8 cellular contexts compared by ENCODE assay signal in the genomic region with DNA sequence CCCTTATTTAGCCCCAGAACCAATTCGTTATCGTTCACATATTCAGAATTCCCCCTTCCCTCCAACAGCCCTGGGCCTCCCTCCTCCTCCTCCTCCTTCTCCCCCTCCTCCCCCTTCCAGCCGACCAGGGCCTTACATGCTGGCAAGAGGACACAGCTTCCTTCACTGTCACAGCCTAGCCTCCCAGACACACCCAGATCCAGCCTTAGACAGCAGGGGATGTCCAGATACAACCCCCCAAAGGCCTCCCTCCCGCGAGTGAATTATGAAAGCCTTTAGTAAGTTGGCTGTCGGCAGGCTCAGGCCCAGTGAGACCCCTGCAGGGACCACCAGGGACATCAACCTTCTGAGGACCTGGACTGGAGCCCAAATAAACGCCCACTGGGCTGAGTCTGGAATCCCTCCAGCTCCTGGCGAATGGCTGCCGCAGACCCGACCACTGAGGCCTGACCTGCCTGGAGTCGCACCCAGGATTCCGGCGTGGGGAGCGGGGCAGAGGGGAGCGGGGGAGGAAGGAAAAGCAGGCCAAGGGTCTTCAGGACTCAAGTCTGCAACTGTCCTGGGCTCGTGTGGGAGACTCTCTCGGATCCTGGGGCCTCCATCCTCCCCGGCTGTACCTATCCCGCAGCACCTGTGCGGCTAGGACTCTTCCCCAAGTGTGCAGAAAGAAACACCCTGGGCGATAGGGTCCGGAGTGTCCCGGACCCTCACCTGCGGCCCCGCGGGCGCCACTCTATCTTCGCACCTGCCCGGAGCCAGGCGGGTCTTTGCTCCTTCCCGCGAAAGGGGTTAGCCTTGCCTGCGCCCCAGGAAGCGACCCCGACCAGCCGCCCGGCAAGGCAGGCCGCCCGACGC. TPM values are rescaled to one million over a fixed set of nuclear protein-coding genes. Genes with fewer than 3 reads are reported as not detected.
DNase-seq lines count a peak whose midpoint lies in the region; ATAC-seq and TF ChIP-seq lines count a peak whose summit lies in the region.

No MANE protein-coding gene starts in this region.

- peak; percentile 20 for ATAC-seq in GM21528 (IDR thresholded peaks at IDR 0.05; ENCODE audit: low FRiP score, unreplicated experiment)
- no peak for ATAC-seq in omental fat pad (ENCODE audit: low FRiP score)

- peak overlapping the region in 1 of 6 donors; percentile 56 for H3K27ac Mint-ChIP-seq in immature natural killer cell

- peaks cover 2 to 6% (median 3%) of the 10 kb centered on the region in 3 donors for H3K27me3 Mint-ChIP-seq in immature natural killer cell (ENCODE audit: low read depth in 3 of 3)

- H3K27me3 ChIP-seq in breast epithelium, result no peaks in the 10 kb centered on the region

- TF ChIP-seq CTCF in breast epithelium (IDR thresholded peaks at IDR 0.05), result no peak
- TF ChIP-seq CTCF in omental fat pad (IDR thresholded peaks at IDR 0.05), result no peak

- no peaks in the 10 kb centered on the region for H3K36me3 ChIP-seq in breast epithelium

- H3K4me3 ChIP-seq in breast epithelium, result peak overlapping the region; percentile 81 to 99 (median 85)
- peak overlapping the region; percentile 47 to 93 (median 81) for H3K4me3 ChIP-seq in skin epidermis

- peak overlapping the region; percentile 54 to 79 (median 74) for H3K4me3 Mint-ChIP-seq in immature natural killer cell

- H3K9me3 ChIP-seq in breast epithelium, result no peaks in the 10 kb centered on the region

- no peaks in the 10 kb centered on the region for H3K9me3 Mint-ChIP-seq in immature natural killer cell

- TF ChIP-seq POLR2A in breast epithelium (IDR thresholded peaks at IDR 0.05), result no peak

- H3K4me1 Mint-ChIP-seq in immature natural killer cell, result peaks cover 14 to 26% of the 10 kb centered on the region in 2 donors

- DNase-seq in D341Med (ENCODE audit: low spot score) (peak; percentile 58), NCI-H1092 treated with DMSO at 0.1 percent for 48 hours (lab: John Stamatoyannopoulos, UW) (peak; percentile 35), breast epithelium (ENCODE audit: low spot score in 2 of 2) (no peak), immature natural killer cell (no peak), MV-4-11 (lab: John Stamatoyannopoulos, UW) (no peak), omental fat pad (ENCODE audit: low spot score) (no peak)

- peaks cover 0 to 3% of the 10 kb centered on the region in 2 donors for H3K4me1 ChIP-seq in breast epithelium

- intact Hi-C loops in breast epithelium (cut with DNase I; ENCODE audit: low total_unique reads), result no loop called here

- no peaks in the 10 kb centered on the region for H3K36me3 Mint-ChIP-seq in immature natural killer cell

- H3K27ac ChIP-seq in breast epithelium, result peak overlapping the region; percentile 79 to 94
- H3K27ac ChIP-seq in skin epidermis, result peak overlapping the region; percentile 57 to 92 (median 86)

RNA-seq across cellular contexts. Expression of gene SEPTIN8, which starts 0.7 kb away (rescaled TPM):
- 10 to 100 TPM; 26.4 to 43.0 (median 40.0) TPM for total RNA-seq in breast epithelium
- polyA plus RNA-seq in immature natural killer cell, result 1 to 10 TPM in 2 of 3 donors, under 1 TPM in 1; 0.79 to 1.3 (median 1.2) TPM
- total RNA-seq in omental fat pad, result 10 to 100 TPM; 27.6 to 42.1 (median 29.7) TPM

RNA-seq across cellular contexts. Expression of gene CCNI2, which starts 29.1 kb away (rescaled TPM):
- 1 to 10 TPM in 1 of 3 donors, under 1 TPM in 1, not detected in 1; 0.98 to 2.0 TPM for total RNA-seq in breast epithelium
- 1 to 10 TPM in 1 of 3 donors, under 1 TPM in 1, not detected in 1; 0.13 to 1.3 TPM for polyA plus RNA-seq in immature natural killer cell
- under 1 TPM in 2 of 4 donors, not detected in 2; 0.12 to 0.19 TPM for total RNA-seq in omental fat pad

RNA-seq across cellular contexts. Expression of gene SOWAHA, which starts 36.8 kb away (rescaled TPM):
- total RNA-seq in breast epithelium, result 1 to 10 TPM in 1 of 3 donors, under 1 TPM in 2; 0.66 to 3.2 (median 0.96) TPM
- not detected for polyA plus RNA-seq in immature natural killer cell
- total RNA-seq in omental fat pad, result under 1 TPM in 2 of 4 donors, not detected in 2; 0.13 to 0.28 TPM

RNA-seq across cellular contexts. Expression of gene KIF3A, which starts 39.0 kb away (rescaled TPM):
- total RNA-seq in breast epithelium, result 10 to 100 TPM in 2 of 3 donors, 1 to 10 TPM in 1; 4.5 to 15.7 (median 11.5) TPM
- 10 to 100 TPM in 1 of 3 donors, 1 to 10 TPM in 2; 7.4 to 13.5 (median 8.2) TPM for polyA plus RNA-seq in immature natural killer cell
- 10 to 100 TPM in 1 of 4 donors, 1 to 10 TPM in 3; 4.4 to 10.4 (median 5.9) TPM for total RNA-seq in omental fat pad

RNA-seq across cellular contexts. Expression of gene SHROOM1, which starts 54.1 kb away (rescaled TPM):
- total RNA-seq in breast epithelium (10 to 100 TPM in 1 of 3 donors, 1 to 10 TPM in 2; 2.4 to 12.6 (median 9.5) TPM), omental fat pad (10 to 100 TPM in 2 of 4 donors, 1 to 10 TPM in 2; 7.0 to 17.0 (median 9.1) TPM)
- polyA plus RNA-seq in immature natural killer cell, result 1 to 10 TPM in 1 of 3 donors, not detected in 2; 1.4 TPM

Comparison
In these comparisons a context has a peak if more than half of its experiments do, and no peak if none do; other contexts are left out.
1. DNase-seq: peak in D341Med (single experiment) and NCI-H1092 treated with DMSO at 0.1 percent for 48 hours (single experiment); none in breast epithelium (0 of 2), immature natural killer cell (0 of 3), MV-4-11 (single experiment) and omental fat pad (single experiment).